ENCODE assay signal across 10 cellular contexts in genomic region chr10:110873951-110874350, GRCh38. TPM values are rescaled to one million over a fixed set of nuclear protein-coding genes. Genes with fewer than 3 reads are reported as not detected.
DNase-seq lines count a peak whose midpoint lies in the region; ATAC-seq and TF ChIP-seq lines count a peak whose summit lies in the region.
"Had no signal": no experiment of that assay in that cellular context is flagged by ENCODE, and none has a peak within 500 bp of the region (broad histone marks: within the 10 kb centered on the region; RNA-seq: fewer than 3 reads in every experiment).

No MANE protein-coding gene starts in this region.

- H3K4me1 ChIP-seq in H9 (ENCODE audit: insufficient read depth, low read length) (no peaks in the 10 kb centered on the region; the same call in 1 of the 2 replicates), skeletal muscle tissue (ENCODE audit: control insufficient read depth in 3 of 3, insufficient read depth in 3 of 3, low read length in 3 of 3) (peaks cover 7 to 14% (median 10%) of the 10 kb centered on the region in 3 donors)

- no peak for ATAC-seq in T-helper 17 cell
- ATAC-seq in GM18858 (IDR thresholded peaks at IDR 0.05; ENCODE audit: unreplicated experiment), result no peak
- ATAC-seq in sciatic nerve, result no peak

- peaks cover 11% of the 10 kb centered on the region for H3K23me2 ChIP-seq in H9 (ENCODE audit: insufficient read length, low read depth, low read length, poor library complexity, severe bottlenecking)

- no peaks in the 10 kb centered on the region; a peak in 1 of 5 replicates for H3K9me3 Mint-ChIP-seq in H9

- H3K4me2 ChIP-seq in H9 (ENCODE audit: insufficient read depth, insufficient read length, low read length), result no peak overlapping the region

- TF ChIP-seq CTCF in H9 (conservative IDR thresholded peaks at IDR 0.05), result no peak
- no peak for TF ChIP-seq CTCF in fibroblast of the aortic adventitia (IDR thresholded peaks at IDR 0.05; ENCODE audit: insufficient read depth, low read length)

- H3K27ac ChIP-seq in H9 (ENCODE audit: insufficient read length, low read depth, low read length) (no peak overlapping the region), skeletal muscle tissue (ENCODE audit: low read depth, low read length) (no peak overlapping the region)

- peaks cover 18% of the 10 kb centered on the region in 2 experiments for H3K4me1 Mint-ChIP-seq in H9
- H3K4me1 Mint-ChIP-seq in T-helper 17 cell, result peaks cover 44% of the 10 kb centered on the region

- no peak overlapping the region for H2BK15ac ChIP-seq in H9 (ENCODE audit: low read depth, low read length)

- no peak overlapping the region for H2BK12ac ChIP-seq in H9 (ENCODE audit: insufficient read length, low read depth, low read length)

- no peak overlapping the region for H3K18ac ChIP-seq in H9 (ENCODE audit: insufficient read length, low read depth, low read length)

- no peaks in the 10 kb centered on the region for H3K9me3 ChIP-seq in H9 (ENCODE audit: control insufficient read depth, low read depth, low read length)
- no peaks in the 10 kb centered on the region for H3K9me3 ChIP-seq in T-helper 17 cell (ENCODE audit: control insufficient read depth, low read length, poor library complexity, severe bottlenecking)
- no peaks in the 10 kb centered on the region for H3K9me3 ChIP-seq in skeletal muscle tissue (ENCODE audit: control insufficient read depth in 3 of 3, low read length in 3 of 3)

- no peak overlapping the region for H2BK20ac ChIP-seq in H9 (ENCODE audit: low read depth, low read length, poor library complexity, severe bottlenecking)

- peak overlapping the region; percentile 32 to 66; a peak in 4 of 5 replicates for H3K4me3 Mint-ChIP-seq in H9
- H3K4me3 Mint-ChIP-seq in T-helper 17 cell, result peak overlapping the region; percentile 82

- H3K23ac ChIP-seq in H9 (ENCODE audit: insufficient read length, low read depth, low read length), result no peak overlapping the region

- H4K5ac ChIP-seq in H9 (ENCODE audit: insufficient read length, low read depth, low read length), result no peak overlapping the region

- WGBS in H9 (ENCODE audit: extremely low coverage, insufficient read length, low lambda C conversion rate), result no CpG with 5 or more reads among the region's 2 CpGs

- no peak overlapping the region for H3K9ac ChIP-seq in H9 (ENCODE audit: extremely low read depth, insufficient read length, low read length)
- peak overlapping the region in 2 of 3 donors; percentile 62 to 74 for H3K9ac ChIP-seq in skeletal muscle tissue (ENCODE audit: low read depth in 1 of 3, low read length in 3 of 3)

- no peak overlapping the region for H4K91ac ChIP-seq in H9 (ENCODE audit: insufficient read length, low read depth, low read length)

- no peak overlapping the region for H3K56ac ChIP-seq in H9 (ENCODE audit: insufficient read length, low read depth, low read length)

- no peaks in the 10 kb centered on the region for H3K79me1 ChIP-seq in H9 (ENCODE audit: insufficient read depth, low read depth, low read length, poor library complexity, severe bottlenecking)

- H3K36me3 Mint-ChIP-seq in H9 (ENCODE audit: insufficient read depth in 1 of 3, low read depth in 3 of 3) (peaks cover 0 to 8% (median 4%) of the 10 kb centered on the region in 3 experiments; a peak in 3 of 7 replicates), T-helper 17 cell (ENCODE audit: low read depth) (peaks cover 6% of the 10 kb centered on the region)

- H3T11ph ChIP-seq in H9 (ENCODE audit: low read length), result no peak overlapping the region

- H3K36me3 ChIP-seq in skeletal muscle tissue (ENCODE audit: control insufficient read depth in 3 of 3, insufficient read depth in 3 of 3, low read length in 3 of 3), result peaks cover 0 to 16% (median 15%) of the 10 kb centered on the region in 3 donors

- H3K27me3 ChIP-seq in H9 (ENCODE audit: insufficient read depth, low read length) (no peaks in the 10 kb centered on the region), skeletal muscle tissue (ENCODE audit: control insufficient read depth in 3 of 3, insufficient read depth in 3 of 3, low read length in 3 of 3) (no peaks in the 10 kb centered on the region)

- H2AFZ ChIP-seq in H9 (ENCODE audit: low read length), result no peak overlapping the region

- intact Hi-C loops in sciatic nerve (cut with DNase I), result no loop called here

- no peak for DNase-seq in H9
- no peak for DNase-seq in T-helper 17 cell
- no peak for DNase-seq in fibroblast of the aortic adventitia (ENCODE audit: low read depth)
- DNase-seq in NK-92 (lab: John Stamatoyannopoulos, UW; ENCODE audit: unreplicated experiment), result no peak
- no peak for DNase-seq in sciatic nerve (ENCODE audit: low spot score)
- no peak for DNase-seq in dedifferentiated amniotic fluid mesenchymal stem cell (ENCODE audit: extremely low spot score)
- DNase-seq: activated gamma-delta T cell, NCI-H1105 treated with DMSO at 0.1 percent for 48 hours had no signal

- H4K8ac ChIP-seq in H9 (replicated peaks; ENCODE audit: insufficient read length, low read depth, low read length), result no peak overlapping the region

- H3K14ac ChIP-seq in H9 (ENCODE audit: insufficient read depth, low read length), result no peak overlapping the region

- H4K20me1 ChIP-seq in H9 (ENCODE audit: control insufficient read depth, insufficient read depth, insufficient read length), result no peaks in the 10 kb centered on the region

- no peak overlapping the region for H3K4ac ChIP-seq in H9 (ENCODE audit: low read depth, low read length)

- H2AK5ac ChIP-seq in H9 (ENCODE audit: insufficient read length, low read length), result no peak overlapping the region

- H2BK120ac ChIP-seq in H9 (ENCODE audit: low read depth, low read length, poor library complexity, severe bottlenecking), result no peak overlapping the region

- peak overlapping the region; percentile 76 for H3K4me3 ChIP-seq in fibroblast of the aortic adventitia (ENCODE audit: low read depth, low read length)
- peak overlapping the region in 2 of 3 donors; percentile 11 to 88 for H3K4me3 ChIP-seq in skeletal muscle tissue (ENCODE audit: low read length in 3 of 3)

- H3K27me3 Mint-ChIP-seq in H9 (ENCODE audit: low read depth), result no peaks in the 10 kb centered on the region
- H3K27me3 Mint-ChIP-seq in T-helper 17 cell, result no peaks in the 10 kb centered on the region

- H3K27ac Mint-ChIP-seq in H9 (no peak overlapping the region), T-helper 17 cell (peak overlapping the region; percentile 100)

- no peaks in the 10 kb centered on the region for H3K79me2 ChIP-seq in H9 (ENCODE audit: insufficient read depth, low read length)

- no peak overlapping the region for H2BK5ac ChIP-seq in H9 (ENCODE audit: insufficient read length, low read length)

RNA-seq across cellular contexts. Expression of gene PDCD4, which starts 2.2 kb away (rescaled TPM):
- total RNA-seq in H9 (2021), result 22.6 and 29.3 TPM in 2 replicates
- 100 to 1,000 TPM; 307 TPM for total RNA-seq in T-helper 17 cell
- total RNA-seq in fibroblast of the aortic adventitia (ENCODE audit: low replicate concordance), result 52.9 and 302 TPM in 2 replicates
- 90.3 TPM for total RNA-seq in skeletal muscle tissue
- 124 TPM for total RNA-seq in sciatic nerve

RNA-seq across cellular contexts. Expression of gene BBIP1, which starts 45.0 kb away (rescaled TPM):
- total RNA-seq in H9 (2021) (18.8 and 22.3 TPM in 2 replicates), T-helper 17 cell (10 to 100 TPM; 30.8 to 36.4 TPM), fibroblast of the aortic adventitia (ENCODE audit: low replicate concordance) (2.6 and 38.1 TPM in 2 replicates), skeletal muscle tissue (6.3 TPM), sciatic nerve (42.0 TPM)

RNA-seq across cellular contexts. Expression of gene SHOC2, which starts 45.5 kb away (rescaled TPM):
- 23.5 and 23.7 TPM in 2 replicates for total RNA-seq in H9 (2021)
- 10 to 100 TPM; 68.0 to 71.1 TPM for total RNA-seq in T-helper 17 cell
- total RNA-seq in fibroblast of the aortic adventitia (ENCODE audit: low replicate concordance), result 63.9 and 70.1 TPM in 2 replicates
- 47.5 TPM for total RNA-seq in skeletal muscle tissue
- 71.4 TPM for total RNA-seq in sciatic nerve
